Comparison of ENCODE assay signal across 16 cellular contexts in the genomic region with DNA sequence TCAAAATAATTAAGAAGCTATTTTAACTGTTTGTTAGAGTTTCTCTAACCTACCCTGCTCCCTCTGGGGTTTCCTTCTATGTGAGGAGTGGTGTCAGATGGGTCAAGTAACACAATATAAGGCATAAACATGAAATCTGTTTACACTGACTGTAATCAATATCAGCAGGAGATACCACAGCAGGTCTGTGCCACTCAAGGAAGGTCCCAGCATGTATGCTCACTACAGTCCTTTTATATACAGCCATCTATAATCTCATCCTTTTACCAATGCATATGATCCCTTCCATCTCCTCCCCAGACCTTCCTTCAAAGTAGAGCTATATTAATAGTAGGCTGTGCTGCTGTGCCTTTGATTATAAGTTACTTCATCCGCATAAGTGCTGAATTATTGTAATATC. TPM values are rescaled to one million over a fixed set of nuclear protein-coding genes. Genes with fewer than 3 reads are reported as not detected.
DNase-seq lines count a peak whose midpoint lies in the region; ATAC-seq and TF ChIP-seq lines count a peak whose summit lies in the region.
"Had no signal": no experiment of that assay in that cellular context is flagged by ENCODE, and none has a peak within 500 bp of the region (broad histone marks: within the 10 kb centered on the region; RNA-seq: fewer than 3 reads in every experiment).

No MANE protein-coding gene starts in this region.

- intact Hi-C loops in spleen (cut with DNase I; ENCODE audit: low total_unique reads): no loop called here
- intact Hi-C loops in left ventricle myocardium inferior (cut with micrococcal nuclease): no loop called here

- H3K9me3 ChIP-seq in hepatocyte (ENCODE audit: low read depth): peaks cover 5% of the 10 kb centered on the region
- peaks cover 0 to 13% (median 10%) of the 10 kb centered on the region in 8 donors for H3K9me3 ChIP-seq in spleen
- peaks cover 15% of the 10 kb centered on the region for H3K9me3 ChIP-seq in left ventricle myocardium inferior (replicated peaks)

- H4K20me1 ChIP-seq in hepatocyte (ENCODE audit: insufficient read depth, poor library complexity, severe bottlenecking): no peaks in the 10 kb centered on the region

- H3K4me1 ChIP-seq in hepatocyte (ENCODE audit: insufficient read depth) (peaks cover 17% of the 10 kb centered on the region), spleen (peaks cover 20 to 56% (median 38%) of the 10 kb centered on the region in 6 donors), left ventricle myocardium inferior (peaks cover 32% of the 10 kb centered on the region)

- H3K4me2 ChIP-seq in hepatocyte: no peak overlapping the region

- no peaks in the 10 kb centered on the region for H3K9me2 ChIP-seq in hepatocyte (replicated peaks; ENCODE audit: insufficient read depth)

- no peaks in the 10 kb centered on the region for H3K27me3 ChIP-seq in hepatocyte
- no peaks in the 10 kb centered on the region for H3K27me3 ChIP-seq in spleen (replicated peaks in 1 of 7)
- no peaks in the 10 kb centered on the region for H3K27me3 ChIP-seq in left ventricle myocardium inferior (ENCODE audit: low read depth)
- H3K27me3 ChIP-seq: ascending aorta had no signal

- no peak for TF ChIP-seq CTCF in hepatocyte (IDR thresholded peaks at IDR 0.05; ENCODE audit: poor library complexity)
- TF ChIP-seq CTCF in spleen (IDR thresholded peaks at IDR 0.05 in 8 of 11, conservative IDR thresholded peaks at IDR 0.05 in 3 of 11): no peak
- TF ChIP-seq CTCF in left ventricle myocardium inferior (IDR thresholded peaks at IDR 0.05; ENCODE audit: borderline replicate concordance): no peak

- TF ChIP-seq POLR2A in spleen (IDR thresholded peaks at IDR 0.05): no peak

- H3K36me3 ChIP-seq in hepatocyte (replicated peaks; ENCODE audit: insufficient read depth, low read depth) (no peaks in the 10 kb centered on the region), spleen (no peaks in the 10 kb centered on the region), left ventricle myocardium inferior (no peaks in the 10 kb centered on the region)
- H3K36me3 ChIP-seq: ascending aorta, thoracic aorta had no signal

- H3K79me2 ChIP-seq in hepatocyte: peaks cover 40% of the 10 kb centered on the region

- peak; percentile 59 for DNase-seq in NCI-H2171 treated with DMSO at 0.1 percent for 48 hours (lab: John Stamatoyannopoulos, UW)
- no peak for DNase-seq in NCI-H2171 (lab: John Stamatoyannopoulos, UW)
- peak; percentile 64 for DNase-seq in NCI-H2227 (lab: John Stamatoyannopoulos, UW; ENCODE audit: unreplicated experiment)
- DNase-seq in hepatocyte (ENCODE audit: low spot score): no peak
- no peak for DNase-seq in spleen
- no peak for DNase-seq in left ventricle myocardium inferior
- DNase-seq: activated CD8-positive, alpha-beta memory T cell treated with anti-CD3 and anti-CD28 coated beads for 24 hours; activated effector memory CD4-positive, alpha-beta T cell treated with anti-CD3 and anti-CD28 coated beads, Interleukin-2, amount 50 U/mL, for 16 hours; cortex of kidney; head of caudate nucleus; NCI-H446; PC-9 had no signal

- peak overlapping the region; percentile 64 for H3K27ac ChIP-seq in hepatocyte
- peak overlapping the region in 7 of 8 donors; percentile 11 to 64 (median 38) for H3K27ac ChIP-seq in spleen
- no peak overlapping the region for H3K27ac ChIP-seq in left ventricle myocardium inferior (replicated peaks)

- no peak for ATAC-seq in GM19397 (IDR thresholded peaks at IDR 0.05; ENCODE audit: unreplicated experiment)
- no peak for ATAC-seq in GM18517 (IDR thresholded peaks at IDR 0.05; ENCODE audit: unreplicated experiment)

- H3K4me3 ChIP-seq in hepatocyte (no peak overlapping the region), spleen (no peak overlapping the region), left ventricle myocardium inferior (no peak overlapping the region)
- H3K4me3 ChIP-seq: ascending aorta, PC-9, thoracic aorta had no signal

- H2AFZ ChIP-seq in hepatocyte: no peak overlapping the region

- 100% methylated on average over 1 of the region's 1 CpG for WGBS in hepatocyte (ENCODE audit: low lambda C conversion rate, missing lambda C conversion rate)
- WGBS in spleen, 5 donors: 86 to 100% (median 100%) methylated on average over 1 of the region's 1 CpG

RNA-seq across cellular contexts. Expression of gene EEIG2, which starts 25.4 kb away (rescaled TPM):
- total RNA-seq in hepatocyte: 16.0 and 16.1 TPM in 2 replicates
- polyA plus RNA-seq in hepatocyte: 3.6 and 5.1 TPM in 2 replicates
- 10 to 100 TPM; 17.1 to 21.1 (median 17.8) TPM for total RNA-seq in spleen
- 1 to 10 TPM; 3.3 to 5.4 (median 4.5) TPM for polyA plus RNA-seq in spleen
- 7.5 TPM for total RNA-seq in left ventricle myocardium inferior

Comparison
In these comparisons a context has a peak if more than half of its experiments do, and no peak if none do; other contexts are left out.
1. DNase-seq: peak in NCI-H2171 treated with DMSO at 0.1 percent for 48 hours (single experiment) and NCI-H2227 (single experiment); none in NCI-H2171 (single experiment), hepatocyte (single experiment), spleen (single experiment) and left ventricle myocardium inferior (single experiment).